ENCODE assay signal across 1 cellular context in the genomic region with DNA sequence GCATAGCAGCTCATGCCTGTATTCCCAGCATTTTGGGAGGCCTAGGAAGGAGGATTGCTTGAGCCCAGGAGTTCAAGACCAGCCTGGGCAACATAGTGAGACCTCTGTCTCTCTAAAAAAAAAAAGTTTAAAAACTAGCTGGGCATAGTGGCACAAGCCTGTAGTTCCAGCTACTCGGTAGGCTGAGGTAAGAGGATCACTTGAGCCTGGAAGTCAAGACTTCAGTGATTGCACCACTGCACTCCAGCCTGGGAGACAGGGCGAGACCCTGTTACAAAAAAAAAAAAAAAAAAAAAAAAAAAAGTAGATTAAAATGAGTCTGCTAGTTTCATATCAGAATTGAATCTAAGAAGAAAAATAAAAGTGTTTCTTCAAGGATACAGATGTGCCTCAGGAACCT.
TF ChIP-seq lines count a peak whose summit lies in the region.

No MANE protein-coding gene starts in this region.

TF ChIP-seq in HCT116, 20 proteins besides CTCF, POLR2A, EP300 and RAD21:
- TF ChIP-seq ZFX (IDR thresholded peaks at IDR 0.05), result no peak
- TF ChIP-seq FOSL1 (IDR thresholded peaks at IDR 0.05; ENCODE audit: low read depth), result no peak
- no peak for TF ChIP-seq EZH2phosphoT487 (IDR thresholded peaks at IDR 0.05; ENCODE audit: borderline replicate concordance)
- no peak for TF ChIP-seq REST (IDR thresholded peaks at IDR 0.05; ENCODE audit: low read depth)
- TF ChIP-seq SP1 (IDR thresholded peaks at IDR 0.05; ENCODE audit: low read depth), result no peak
- no peak for TF ChIP-seq SIN3A (IDR thresholded peaks at IDR 0.05; ENCODE audit: low read depth)
TF ChIP-seq in HCT116: peak in this region for 0.
